ENCODE assay signal across 1 cellular context in genomic region chr13:41981961-41982723, GRCh38.
A peak's percentile ranks its signal among the peaks of the same experiment; 100 is the strongest.
TF ChIP-seq lines count a peak whose summit lies in the region.

No MANE protein-coding gene starts in this region.

TF ChIP-seq in HepG2, 621 proteins besides CTCF, POLR2A, EP300 and RAD21 (continued from another document):
- TF ChIP-seq ZNF142 (CRISPR knock-in tag; IDR thresholded peaks at IDR 0.05) (no peak), ATF3 (CRISPR knock-in tag; IDR thresholded peaks at IDR 0.05) (no peak), KAT7 (CRISPR knock-in tag; IDR thresholded peaks at IDR 0.05; ENCODE audit: borderline replicate concordance) (no peak), NR2F6 (IDR thresholded peaks at IDR 0.05) (peak; percentile 47), NR2F6 (CRISPR knock-in tag; IDR thresholded peaks at IDR 0.05) (no peak), ZSCAN5A (CRISPR knock-in tag; IDR thresholded peaks at IDR 0.05; ENCODE audit: borderline replicate concordance) (no peak)
TF ChIP-seq in HepG2: peak in this region for 2.
